ENCODE assay signal across 10 cellular contexts in genomic region chr9:73154760-73155159, GRCh38. TPM values are rescaled to one million over a fixed set of nuclear protein-coding genes. Genes with fewer than 3 reads are reported as not detected.
DNase-seq lines count a peak whose midpoint lies in the region; ATAC-seq and TF ChIP-seq lines count a peak whose summit lies in the region.
"Had no signal": no experiment of that assay in that cellular context is flagged by ENCODE, and none has a peak within 500 bp of the region (broad histone marks: within the 10 kb centered on the region; RNA-seq: fewer than 3 reads in every experiment).

No MANE protein-coding gene starts in this region.

- H3K9me3 ChIP-seq in mucosa of rectum (ENCODE audit: control insufficient read depth in 2 of 2, low read length in 2 of 2), result no peaks in the 10 kb centered on the region

- H3K36me3 ChIP-seq in BJ (ENCODE audit: control insufficient read depth, insufficient read depth, low read length) (peaks cover 3% of the 10 kb centered on the region), mucosa of rectum (ENCODE audit: control insufficient read depth in 2 of 2, insufficient read depth in 2 of 2, low read length in 2 of 2) (peaks cover 0 to 3% of the 10 kb centered on the region in 2 donors)

- CTCF ChIA-PET in BJ (lab: Yijun Ruan, JAX), result interaction anchor here (0.6 to 1.6 kb wide), 4 partner anchors 23 to 297 kb away, joined by 3 to 6 read pairs (median 3); no protein-coding TSS in a partner anchor

- POLR2A ChIA-PET in BJ (lab: Charles Lee), result interaction anchor here (0.6 kb wide), 1 partner anchor 19 kb away, joined by 3 read pairs; no protein-coding TSS in a partner anchor

- no peaks in the 10 kb centered on the region for H3K27me3 ChIP-seq in BJ (ENCODE audit: control insufficient read depth, insufficient read depth, low read length)
- no peaks in the 10 kb centered on the region for H3K27me3 ChIP-seq in mucosa of rectum (ENCODE audit: control insufficient read depth in 2 of 2, insufficient read depth in 2 of 2, low read length in 2 of 2)

- peaks cover 3 to 6% of the 10 kb centered on the region in 2 donors for H3K4me1 ChIP-seq in mucosa of rectum (ENCODE audit: control insufficient read depth in 2 of 2, insufficient read depth in 2 of 2, low read length in 2 of 2)

- TF ChIP-seq CTCF in BJ (IDR thresholded peaks at IDR 0.05; ENCODE audit: insufficient read depth, low read depth, low read length), result no peak
- TF ChIP-seq CTCF in astrocyte of the spinal cord (IDR thresholded peaks at IDR 0.05; ENCODE audit: low read depth, low read length), result no peak

- no peak for ATAC-seq in HG02588 (IDR thresholded peaks at IDR 0.05; ENCODE audit: unreplicated experiment)
- no peak for ATAC-seq in GM19455 (IDR thresholded peaks at IDR 0.05; ENCODE audit: unreplicated experiment)

- in situ Hi-C loops in astrocyte of the spinal cord (cut with HindIII; ENCODE audit: low sequenced_read_pairs), result no loop called here

- no peak overlapping the region for H3K9ac ChIP-seq in mucosa of rectum (ENCODE audit: low read depth in 1 of 2, low read length in 2 of 2)

- H3K27ac ChIP-seq in mucosa of rectum (ENCODE audit: low read depth in 2 of 2, low read length in 2 of 2), result peak overlapping the region; percentile 6 to 13

- peak overlapping the region; percentile 52 for H3K4me3 ChIP-seq in BJ (ENCODE audit: low read depth, low read length)
- peak overlapping the region; percentile 87 for H3K4me3 ChIP-seq in astrocyte of the spinal cord (ENCODE audit: low read depth, low read length)
- peak overlapping the region in 1 of 2 donors; percentile 74 for H3K4me3 ChIP-seq in mucosa of rectum (ENCODE audit: low read length in 2 of 2)

- DNase-seq in BJ (ENCODE audit: low read depth) (no peak), M059J (ENCODE audit: low read depth) (peak; percentile 67), astrocyte of the spinal cord (ENCODE audit: low read depth, low spot score) (no peak), inferior parietal cortex (ENCODE audit: extremely low spot score) (no peak), NCI-H2107 (lab: John Stamatoyannopoulos, UW) (no peak)
- DNase-seq: NCI-H146; stimulated activated CD4-positive, alpha-beta T cell treated with anti-CD3 and anti-CD28 coated beads, Interleukin-4, amount 100 ng/mL, for 4 hours had no signal

RNA-seq across cellular contexts. Expression of gene ANXA1, which starts 3.1 kb away (rescaled TPM):
- 581 and 1,031 TPM in 2 replicates for polyA plus RNA-seq in BJ (2011; rRNA removed)
- 193 and 221 TPM in 2 replicates for polyA minus RNA-seq in BJ (2011; rRNA and poly(A)+ RNA removed)
- 608 and 753 TPM in 2 replicates for total RNA-seq in M059J (2014; rRNA removed; shearing (Covaris generic))
